In genomic region chr5:140876541-140877261, GRCh38 we compare ENCODE assay signal across 11 cellular contexts. TPM values are rescaled to one million over a fixed set of nuclear protein-coding genes. Genes with fewer than 3 reads are reported as not detected.
DNase-seq lines count a peak whose midpoint lies in the region; ATAC-seq, FAIRE-seq and TF ChIP-seq lines count a peak whose summit lies in the region.
"Not testable (repeated sequence)": the region's sequence is repeated elsewhere in the genome, so short reads cannot be mapped to it uniquely, and the experiment has no call there.
"Had no signal": no experiment of that assay in that cellular context is flagged by ENCODE, and none has a peak within 500 bp of the region (broad histone marks: within the 10 kb centered on the region; RNA-seq: fewer than 3 reads in every experiment).

No MANE protein-coding gene starts in this region.

- H3K27ac ChIP-seq in GM23338 (ENCODE audit: low read depth); PC-3 (ENCODE audit: low read length); astrocyte (ENCODE audit: low read depth, low read length); coronary artery; HepG2 (ENCODE audit: extremely low read length, insufficient read depth, low read length): not testable (repeated sequence)

- H2AFZ ChIP-seq in GM23338; PC-3 (ENCODE audit: low read length); astrocyte (ENCODE audit: low read depth, low read length); HepG2 (ENCODE audit: low read length): not testable (repeated sequence)

- H3K4me1 ChIP-seq in GM23338 (ENCODE audit: insufficient read depth), result peaks cover 15% of the 10 kb centered on the region; the same call in 1 of the 2 replicates
- H3K4me1 ChIP-seq in PC-3 (ENCODE audit: insufficient read depth, low read length), result peaks cover 22% of the 10 kb centered on the region
- H3K4me1 ChIP-seq in astrocyte (ENCODE audit: insufficient read depth, low read length); HepG2 (ENCODE audit: insufficient read depth, low read length): not testable (repeated sequence)

- not testable (repeated sequence) for H3K9me2 ChIP-seq in GM23338 (ENCODE audit: insufficient read depth); PC-3 (replicated peaks; ENCODE audit: low read length)

- CTCF ChIA-PET in PC-3 (lab: Charles Lee); HepG2 (lab: Yijun Ruan, JAX; ENCODE audit: low intra/inter-chr PET ratio, low total read pairs): not testable (repeated sequence)

- H3K36me3 ChIP-seq in GM23338 (ENCODE audit: insufficient read depth); PC-3 (ENCODE audit: low read depth, low read length); astrocyte (ENCODE audit: insufficient read depth, low read length); HepG2 (replicated peaks in 1 of 2; ENCODE audit: control insufficient read depth in 1 of 2, insufficient read depth in 2 of 2, low read length in 2 of 2): not testable (repeated sequence)

- POLR2A ChIA-PET in PC-3 (lab: Charles Lee; ENCODE audit: unreplicated experiment); HepG2 (lab: Yijun Ruan, JAX): not testable (repeated sequence)

- peaks cover 17% of the 10 kb centered on the region; the same call in 2 of the 3 replicates for H3K4me1 Mint-ChIP-seq in GM23338
- not testable (repeated sequence) for H3K4me1 Mint-ChIP-seq in astrocyte (ENCODE audit: low read depth, unreplicated experiment); glutamatergic neuron (ENCODE audit: low read depth, unreplicated experiment); progenitor cell of endocrine pancreas (ENCODE audit: low read depth)
- H3K4me1 Mint-ChIP-seq in nephron progenitor cell, result peaks cover 11% of the 10 kb centered on the region

- TF ChIP-seq POLR2A in HepG2 (IDR thresholded peaks at IDR 0.05; ENCODE audit: insufficient read depth in 1 of 2, low read depth in 2 of 2, low read length in 2 of 2), result not testable (repeated sequence)

- 0 out of 2 replicates have a peak overlapping the region, but pooled peaks have one; percentile 66 for H3K4me3 ChIP-seq in GM23338
- not testable (repeated sequence) for H3K4me3 ChIP-seq in PC-3 (ENCODE audit: low read length); astrocyte (ENCODE audit: insufficient read depth, low read depth, low read length); HepG2 (replicated peaks in 1 of 3; ENCODE audit: insufficient read depth in 1 of 3, low read depth in 2 of 3, low read length in 3 of 3)
- H3K4me3 ChIP-seq in coronary artery, result peak overlapping the region; percentile 7

- H3K9me3 ChIP-seq in PC-3 (ENCODE audit: low read length); HepG2 (ENCODE audit: low read length): not testable (repeated sequence)
- H3K9me3 ChIP-seq in astrocyte (ENCODE audit: insufficient read depth, low read depth, low read length), result peaks cover 15% of the 10 kb centered on the region

- intact Hi-C loops in PC-3 (cut with micrococcal nuclease); HepG2 (cut with micrococcal nuclease; ENCODE audit: unreplicated experiment): not testable (repeated sequence)

- H3K9me3 Mint-ChIP-seq in GM23338; astrocyte (ENCODE audit: unreplicated experiment); glutamatergic neuron (ENCODE audit: unreplicated experiment): not testable (repeated sequence)
- H3K9me3 Mint-ChIP-seq in nephron progenitor cell (peaks cover 92% of the 10 kb centered on the region), progenitor cell of endocrine pancreas (ENCODE audit: low read depth) (peaks cover 47% of the 10 kb centered on the region)

- not testable (repeated sequence) for TF ChIP-seq CTCF in GM23338 (conservative IDR thresholded peaks at IDR 0.05; ENCODE audit: low read depth in 2 of 2); PC-3 (conservative IDR thresholded peaks at IDR 0.05; ENCODE audit: low read depth, low read length); astrocyte (IDR thresholded peaks at IDR 0.05; ENCODE audit: insufficient read depth, low read depth, low read length); coronary artery (IDR thresholded peaks at IDR 0.05); glutamatergic neuron (IDR thresholded peaks at IDR 0.05; ENCODE audit: partially characterized antibody, unreplicated experiment); HepG2 (CRISPR knock-in tag; IDR thresholded peaks at IDR 0.05); nephron progenitor cell (IDR thresholded peaks at IDR 0.05); progenitor cell of endocrine pancreas (IDR thresholded peaks at IDR 0.05; ENCODE audit: unreplicated experiment)

- BruUV-seq in PC-3 (replicated peaks; lab: Mats Ljungman, UMichigan); HepG2 (replicated peaks; lab: Mats Ljungman, UMichigan): not testable (repeated sequence)

- not testable (repeated sequence) for H4K20me1 ChIP-seq in GM23338 (replicated peaks; ENCODE audit: insufficient read depth); PC-3 (ENCODE audit: low read length); astrocyte (ENCODE audit: insufficient read depth, low read length); HepG2 (ENCODE audit: insufficient read depth, low read length)

- H3K27me3 Mint-ChIP-seq in GM23338 (ENCODE audit: insufficient read depth, low read depth, poor library complexity); astrocyte (ENCODE audit: low read depth, unreplicated experiment); glutamatergic neuron (ENCODE audit: unreplicated experiment); nephron progenitor cell (ENCODE audit: low read depth, poor library complexity); progenitor cell of endocrine pancreas: not testable (repeated sequence)

- 90% methylated on average over 80 of the region's 80 CpGs for WGBS in HepG2 (ENCODE audit: low lambda C conversion rate)

- H3K4me2 ChIP-seq in GM23338; astrocyte (ENCODE audit: low read length); HepG2 (ENCODE audit: low read depth, low read length): not testable (repeated sequence)
- H3K4me2 ChIP-seq in PC-3 (ENCODE audit: low read length), result 0 out of 2 replicates have a peak overlapping the region, but pooled peaks have one; percentile 89

- FAIRE-seq in astrocyte (lab: Jason Lieb, UNC); HepG2 (lab: Jason Lieb, UNC): not testable (repeated sequence)

- peak overlapping the region; percentile 97; the same call in 2 of the 3 replicates for H3K4me3 Mint-ChIP-seq in GM23338
- peak overlapping the region; percentile 97 for H3K4me3 Mint-ChIP-seq in astrocyte (ENCODE audit: unreplicated experiment)
- peak overlapping the region; percentile 94 for H3K4me3 Mint-ChIP-seq in glutamatergic neuron (ENCODE audit: unreplicated experiment)
- peak overlapping the region; percentile 87 for H3K4me3 Mint-ChIP-seq in nephron progenitor cell
- not testable (repeated sequence) for H3K4me3 Mint-ChIP-seq in progenitor cell of endocrine pancreas (ENCODE audit: low read depth)

- H3K27ac Mint-ChIP-seq in GM23338; astrocyte (ENCODE audit: unreplicated experiment); glutamatergic neuron (ENCODE audit: unreplicated experiment); nephron progenitor cell: not testable (repeated sequence)
- H3K27ac Mint-ChIP-seq in progenitor cell of endocrine pancreas, result peak overlapping the region; percentile 33

- H3F3A ChIP-seq in GM23338 (replicated peaks; ENCODE audit: low read depth); PC-3 (ENCODE audit: low read length, unreplicated experiment): not testable (repeated sequence)

- not testable (repeated sequence) for TF ChIP-seq EP300 in HepG2 (IDR thresholded peaks at IDR 0.05; ENCODE audit: low read depth in 2 of 2, low read length in 2 of 2); HepG2 (CRISPR knock-in tag; IDR thresholded peaks at IDR 0.05; ENCODE audit: borderline replicate concordance)

- H3K27me3 ChIP-seq in GM23338 (ENCODE audit: insufficient read depth); PC-3 (ENCODE audit: low read length); astrocyte (ENCODE audit: insufficient read depth, low read length); HepG2 (ENCODE audit: control insufficient read depth in 1 of 2, insufficient read depth in 2 of 2, low read length in 2 of 2): not testable (repeated sequence)

- in situ Hi-C loops in HepG2 (cut with HindIII; ENCODE audit: extremely low pct_ligation_motif_present, low pct_unique_long_range_greater_than_20kb), result not testable (repeated sequence)

- H3K9ac ChIP-seq in PC-3 (ENCODE audit: low read length); astrocyte (ENCODE audit: low read length); HepG2 (ENCODE audit: insufficient read depth, low read depth, low read length): not testable (repeated sequence)

- H3K36me3 Mint-ChIP-seq in GM23338 (ENCODE audit: low read depth) (peaks cover 18% of the 10 kb centered on the region), astrocyte (ENCODE audit: low read depth, unreplicated experiment) (peaks cover 14% of the 10 kb centered on the region), glutamatergic neuron (ENCODE audit: unreplicated experiment) (peaks cover 27% of the 10 kb centered on the region), nephron progenitor cell (ENCODE audit: low read depth) (peaks cover 96% of the 10 kb centered on the region), progenitor cell of endocrine pancreas (ENCODE audit: insufficient read depth) (peaks cover 73% of the 10 kb centered on the region)

- ATAC-seq in GM23338, PC-3, HepG2: not testable (repeated sequence)

- peaks cover 43% of the 10 kb centered on the region for H3K79me2 ChIP-seq in GM23338 (replicated peaks; ENCODE audit: insufficient read depth)
- not testable (repeated sequence) for H3K79me2 ChIP-seq in PC-3 (ENCODE audit: low read length); astrocyte (ENCODE audit: insufficient read depth, low read length); HepG2 (ENCODE audit: insufficient read depth, low read length)

- DNase-seq in GM23338 (ENCODE audit: low spot score); PC-3; astrocyte (ENCODE audit: low read depth); coronary artery (ENCODE audit: low spot score); glutamatergic neuron; HepG2 (ENCODE audit: low spot score); nephron progenitor cell; progenitor cell of endocrine pancreas (ENCODE audit: low spot score, unreplicated experiment): not testable (repeated sequence)

- TF ChIP-seq RAD21 in HepG2 (CRISPR knock-in tag; IDR thresholded peaks at IDR 0.05), result not testable (repeated sequence)

RNA-seq across cellular contexts. Expression of gene PCDHA12, which starts 1.6 kb away (rescaled TPM):
- total RNA-seq in GM23338 (2014; rRNA removed; shearing (Covaris generic)), result 12.7 and 17.7 TPM in 2 replicates
- polyA plus RNA-seq in GM23338 (2016; fragmentation: Nextera tagmentation; extraction: Ambion mirVana) (5.1 and 5.6 TPM in 2 replicates), HepG2 (2011; rRNA removed) (0.03 TPM in 1 of 2 replicates, not detected in the other)
- total RNA-seq in PC-3 (2014; rRNA removed) (7.0 and 8.2 TPM in 2 replicates), astrocyte (13.8 and 16.0 TPM in 2 replicates), glutamatergic neuron (ENCODE audit: unreplicated experiment) (32.4 TPM), HepG2 (2016; rRNA removed; fragmentation: Illumina TruSeq; extraction: Trizol) (not detected in 2 replicates), progenitor cell of endocrine pancreas (12.9 and 13.7 TPM in 2 replicates)
- not detected in 2 replicates for total RNA-seq in HepG2 (2016; cell fraction: cytosol; rRNA removed; fragmentation: Illumina TruSeq; extraction: Trizol; ENCODE audit: low read depth)
- 0.03 and 0.06 TPM in 2 replicates for total RNA-seq in HepG2 (2016; cell fraction: insoluble cytoplasmic fraction; rRNA removed; fragmentation: Illumina TruSeq; extraction: Trizol)
- not detected in 2 replicates for total RNA-seq in HepG2 (2016; cell fraction: membrane; rRNA removed; fragmentation: Illumina TruSeq; extraction: Trizol)
- 0.19 and 0.40 TPM in 2 replicates for total RNA-seq in HepG2 (2016; cell fraction: nucleus; rRNA removed; fragmentation: Illumina TruSeq; extraction: Trizol)
- not detected in 2 replicates for polyA plus RNA-seq in HepG2 (2011; cell fraction: cytosol; rRNA removed)
- polyA plus RNA-seq in HepG2 (2011; cell fraction: nucleus; rRNA removed), result 0.05 TPM in 2 replicates
- not detected in 2 replicates for polyA plus RNA-seq in HepG2 (2012)
- polyA plus RNA-seq in HepG2 (2016; cell fraction: cytosol; fragmentation: Illumina TruSeq; extraction: Trizol; ENCODE audit: low read depth), result not detected in 2 replicates
- polyA plus RNA-seq in HepG2 (2016; cell fraction: insoluble cytoplasmic fraction; fragmentation: Illumina TruSeq; extraction: Trizol; ENCODE audit: low read depth), result not detected in 2 replicates
- not detected in 2 replicates for polyA plus RNA-seq in HepG2 (2016; cell fraction: membrane; fragmentation: Illumina TruSeq; extraction: Trizol; ENCODE audit: low read depth)
- polyA plus RNA-seq in HepG2 (2016; cell fraction: nucleus; fragmentation: Illumina TruSeq; extraction: Trizol; ENCODE audit: insufficient read depth, low read depth), result not detected in 2 replicates
- polyA minus RNA-seq in HepG2 (2011; rRNA and poly(A)+ RNA removed; ENCODE audit: low replicate concordance), result 0.08 and 0.14 TPM in 2 replicates
- polyA minus RNA-seq in HepG2 (2011; cell fraction: cytosol; rRNA and poly(A)+ RNA removed), result not detected in 2 replicates
- 0.25 and 0.39 TPM in 2 replicates for polyA minus RNA-seq in HepG2 (2011; cell fraction: nucleus; rRNA and poly(A)+ RNA removed)
- total RNA-seq: Caco-2; CD4-positive, alpha-beta T cell had no signal
- polyA plus RNA-seq: BJ had no signal

RNA-seq across cellular contexts. Expression of gene PCDHA13, which starts 5.2 kb away (rescaled TPM):
- 4.3 and 9.8 TPM in 2 replicates for total RNA-seq in GM23338 (2014; rRNA removed; shearing (Covaris generic))
- polyA plus RNA-seq in GM23338 (2016; fragmentation: Nextera tagmentation; extraction: Ambion mirVana) (0.59 and 1.2 TPM in 2 replicates), HepG2 (2011; rRNA removed) (0.03 TPM in 1 of 2 replicates, not detected in the other)
- total RNA-seq in PC-3 (2014; rRNA removed) (3.2 and 6.2 TPM in 2 replicates), astrocyte (1.2 and 1.7 TPM in 2 replicates), glutamatergic neuron (ENCODE audit: unreplicated experiment) (10.2 TPM), HepG2 (2016; rRNA removed; fragmentation: Illumina TruSeq; extraction: Trizol) (0.04 TPM in 1 of 2 replicates, not detected in the other), progenitor cell of endocrine pancreas (3.5 and 3.9 TPM in 2 replicates)
- not detected in 2 replicates for total RNA-seq in HepG2 (2016; cell fraction: cytosol; rRNA removed; fragmentation: Illumina TruSeq; extraction: Trizol; ENCODE audit: low read depth)
- not detected in 2 replicates for total RNA-seq in HepG2 (2016; cell fraction: insoluble cytoplasmic fraction; rRNA removed; fragmentation: Illumina TruSeq; extraction: Trizol)
- not detected in 2 replicates for total RNA-seq in HepG2 (2016; cell fraction: membrane; rRNA removed; fragmentation: Illumina TruSeq; extraction: Trizol)
- 0.16 and 0.44 TPM in 2 replicates for total RNA-seq in HepG2 (2016; cell fraction: nucleus; rRNA removed; fragmentation: Illumina TruSeq; extraction: Trizol)
- not detected in 2 replicates for polyA plus RNA-seq in HepG2 (2011; cell fraction: cytosol; rRNA removed)
- 0.05 TPM in 1 of 2 replicates, not detected in the other for polyA plus RNA-seq in HepG2 (2011; cell fraction: nucleus; rRNA removed)
- not detected in 2 replicates for polyA plus RNA-seq in HepG2 (2012)
- polyA plus RNA-seq in HepG2 (2016; cell fraction: cytosol; fragmentation: Illumina TruSeq; extraction: Trizol; ENCODE audit: low read depth), result not detected in 2 replicates
- polyA plus RNA-seq in HepG2 (2016; cell fraction: insoluble cytoplasmic fraction; fragmentation: Illumina TruSeq; extraction: Trizol; ENCODE audit: low read depth), result not detected in 2 replicates
- 0.03 TPM in 1 of 2 replicates, not detected in the other for polyA plus RNA-seq in HepG2 (2016; cell fraction: membrane; fragmentation: Illumina TruSeq; extraction: Trizol; ENCODE audit: low read depth)
- not detected in 2 replicates for polyA plus RNA-seq in HepG2 (2016; cell fraction: nucleus; fragmentation: Illumina TruSeq; extraction: Trizol; ENCODE audit: insufficient read depth, low read depth)
- polyA minus RNA-seq in HepG2 (2011; rRNA and poly(A)+ RNA removed; ENCODE audit: low replicate concordance), result 0.05 and 0.06 TPM in 2 replicates
- not detected in 2 replicates for polyA minus RNA-seq in HepG2 (2011; cell fraction: cytosol; rRNA and poly(A)+ RNA removed)
- 0.26 TPM in 1 of 2 replicates, not detected in the other for polyA minus RNA-seq in HepG2 (2011; cell fraction: nucleus; rRNA and poly(A)+ RNA removed)
- total RNA-seq: Caco-2; CD4-positive, alpha-beta T cell had no signal
- polyA plus RNA-seq: BJ had no signal

RNA-seq across cellular contexts. Expression of gene PCDHA11, which starts 7.9 kb away (rescaled TPM):
- 22.9 and 26.5 TPM in 2 replicates for total RNA-seq in GM23338 (2014; rRNA removed; shearing (Covaris generic))
- polyA plus RNA-seq in GM23338 (2016; fragmentation: Nextera tagmentation; extraction: Ambion mirVana) (8.5 and 11.6 TPM in 2 replicates), HepG2 (2011; rRNA removed) (0.05 TPM in 1 of 2 replicates, not detected in the other)
- total RNA-seq in PC-3 (2014; rRNA removed) (0.33 TPM in 1 of 2 replicates, not detected in the other), astrocyte (4.9 and 5.8 TPM in 2 replicates), glutamatergic neuron (ENCODE audit: unreplicated experiment) (23.2 TPM), HepG2 (2016; rRNA removed; fragmentation: Illumina TruSeq; extraction: Trizol) (0.07 and 0.29 TPM in 2 replicates), progenitor cell of endocrine pancreas (10.0 and 10.5 TPM in 2 replicates)
- total RNA-seq in HepG2 (2016; cell fraction: cytosol; rRNA removed; fragmentation: Illumina TruSeq; extraction: Trizol; ENCODE audit: low read depth), result not detected in 2 replicates
- total RNA-seq in HepG2 (2016; cell fraction: insoluble cytoplasmic fraction; rRNA removed; fragmentation: Illumina TruSeq; extraction: Trizol), result 0.11 TPM in 1 of 2 replicates, not detected in the other
- total RNA-seq in HepG2 (2016; cell fraction: membrane; rRNA removed; fragmentation: Illumina TruSeq; extraction: Trizol), result not detected in 2 replicates
- total RNA-seq in HepG2 (2016; cell fraction: nucleus; rRNA removed; fragmentation: Illumina TruSeq; extraction: Trizol), result 0.13 and 0.43 TPM in 2 replicates
- polyA plus RNA-seq in HepG2 (2011; cell fraction: cytosol; rRNA removed), result 0.01 and 0.08 TPM in 2 replicates
- 0.05 and 0.07 TPM in 2 replicates for polyA plus RNA-seq in HepG2 (2011; cell fraction: nucleus; rRNA removed)
- not detected in 2 replicates for polyA plus RNA-seq in HepG2 (2012)
- polyA plus RNA-seq in HepG2 (2016; cell fraction: cytosol; fragmentation: Illumina TruSeq; extraction: Trizol; ENCODE audit: low read depth), result not detected in 2 replicates
- polyA plus RNA-seq in HepG2 (2016; cell fraction: insoluble cytoplasmic fraction; fragmentation: Illumina TruSeq; extraction: Trizol; ENCODE audit: low read depth), result not detected in 2 replicates
- not detected in 2 replicates for polyA plus RNA-seq in HepG2 (2016; cell fraction: membrane; fragmentation: Illumina TruSeq; extraction: Trizol; ENCODE audit: low read depth)
- polyA plus RNA-seq in HepG2 (2016; cell fraction: nucleus; fragmentation: Illumina TruSeq; extraction: Trizol; ENCODE audit: insufficient read depth, low read depth), result 0.18 TPM in 1 of 2 replicates, not detected in the other
- polyA minus RNA-seq in HepG2 (2011; rRNA and poly(A)+ RNA removed; ENCODE audit: low replicate concordance), result 0.07 and 0.40 TPM in 2 replicates
- not detected in 2 replicates for polyA minus RNA-seq in HepG2 (2011; cell fraction: cytosol; rRNA and poly(A)+ RNA removed)
- polyA minus RNA-seq in HepG2 (2011; cell fraction: nucleus; rRNA and poly(A)+ RNA removed), result 0.64 and 1.2 TPM in 2 replicates
- total RNA-seq: Caco-2; CD4-positive, alpha-beta T cell had no signal
- polyA plus RNA-seq: BJ had no signal

RNA-seq across cellular contexts. Expression of gene PCDHA10, which starts 21.0 kb away (rescaled TPM):
- total RNA-seq in GM23338 (2014; rRNA removed; shearing (Covaris generic)), result 11.6 and 12.2 TPM in 2 replicates
- polyA plus RNA-seq in GM23338 (2016; fragmentation: Nextera tagmentation; extraction: Ambion mirVana) (3.9 and 4.1 TPM in 2 replicates), HepG2 (2011; rRNA removed) (0.01 and 0.03 TPM in 2 replicates)
- total RNA-seq in PC-3 (2014; rRNA removed) (0.04 and 0.23 TPM in 2 replicates), astrocyte (15.5 and 16.0 TPM in 2 replicates), glutamatergic neuron (ENCODE audit: unreplicated experiment) (47.7 TPM), HepG2 (2016; rRNA removed; fragmentation: Illumina TruSeq; extraction: Trizol) (0.02 TPM in 1 of 2 replicates, not detected in the other), progenitor cell of endocrine pancreas (18.3 and 19.2 TPM in 2 replicates)
- not detected in 2 replicates for total RNA-seq in HepG2 (2016; cell fraction: cytosol; rRNA removed; fragmentation: Illumina TruSeq; extraction: Trizol; ENCODE audit: low read depth)
- total RNA-seq in HepG2 (2016; cell fraction: insoluble cytoplasmic fraction; rRNA removed; fragmentation: Illumina TruSeq; extraction: Trizol), result 0.02 and 0.06 TPM in 2 replicates
- total RNA-seq in HepG2 (2016; cell fraction: membrane; rRNA removed; fragmentation: Illumina TruSeq; extraction: Trizol), result not detected in 2 replicates
- 0.09 and 0.22 TPM in 2 replicates for total RNA-seq in HepG2 (2016; cell fraction: nucleus; rRNA removed; fragmentation: Illumina TruSeq; extraction: Trizol)
- polyA plus RNA-seq in HepG2 (2011; cell fraction: cytosol; rRNA removed), result under 0.01 TPM in 1 of 2 replicates, not detected in the other
- polyA plus RNA-seq in HepG2 (2011; cell fraction: nucleus; rRNA removed), result 0.03 and 0.07 TPM in 2 replicates
- 0.01 TPM in 1 of 2 replicates, not detected in the other for polyA plus RNA-seq in HepG2 (2012)
- polyA plus RNA-seq in HepG2 (2016; cell fraction: cytosol; fragmentation: Illumina TruSeq; extraction: Trizol; ENCODE audit: low read depth), result not detected in 2 replicates
- not detected in 2 replicates for polyA plus RNA-seq in HepG2 (2016; cell fraction: insoluble cytoplasmic fraction; fragmentation: Illumina TruSeq; extraction: Trizol; ENCODE audit: low read depth)
- polyA plus RNA-seq in HepG2 (2016; cell fraction: membrane; fragmentation: Illumina TruSeq; extraction: Trizol; ENCODE audit: low read depth), result not detected in 2 replicates
- polyA plus RNA-seq in HepG2 (2016; cell fraction: nucleus; fragmentation: Illumina TruSeq; extraction: Trizol; ENCODE audit: insufficient read depth, low read depth), result 0.19 and 0.25 TPM in 2 replicates
- 0.08 TPM in 1 of 2 replicates, not detected in the other for polyA minus RNA-seq in HepG2 (2011; rRNA and poly(A)+ RNA removed; ENCODE audit: low replicate concordance)
- polyA minus RNA-seq in HepG2 (2011; cell fraction: cytosol; rRNA and poly(A)+ RNA removed), result not detected in 2 replicates
- polyA minus RNA-seq in HepG2 (2011; cell fraction: nucleus; rRNA and poly(A)+ RNA removed), result 0.25 and 0.26 TPM in 2 replicates
- total RNA-seq: CD4-positive, alpha-beta T cell had no signal

RNA-seq across cellular contexts. Expression of gene PCDHA9, which starts 28.5 kb away (rescaled TPM):
- 3.2 and 3.3 TPM in 2 replicates for total RNA-seq in GM23338 (2014; rRNA removed; shearing (Covaris generic))
- polyA plus RNA-seq in GM23338 (2016; fragmentation: Nextera tagmentation; extraction: Ambion mirVana), result 1.1 and 1.6 TPM in 2 replicates
- 0.22 and 0.35 TPM in 2 replicates for total RNA-seq in PC-3 (2014; rRNA removed)
- total RNA-seq in astrocyte, result 0.95 and 1.1 TPM in 2 replicates
- 18.9 TPM for total RNA-seq in glutamatergic neuron (ENCODE audit: unreplicated experiment)
- total RNA-seq in HepG2 (2016; rRNA removed; fragmentation: Illumina TruSeq; extraction: Trizol), result 0.03 TPM in 1 of 2 replicates, not detected in the other
- total RNA-seq in HepG2 (2016; cell fraction: cytosol; rRNA removed; fragmentation: Illumina TruSeq; extraction: Trizol; ENCODE audit: low read depth), result under 0.01 TPM in 1 of 2 replicates, not detected in the other
- total RNA-seq in HepG2 (2016; cell fraction: insoluble cytoplasmic fraction; rRNA removed; fragmentation: Illumina TruSeq; extraction: Trizol), result 0.04 TPM in 1 of 2 replicates, not detected in the other
- total RNA-seq in HepG2 (2016; cell fraction: membrane; rRNA removed; fragmentation: Illumina TruSeq; extraction: Trizol), result not detected in 2 replicates
- total RNA-seq in HepG2 (2016; cell fraction: nucleus; rRNA removed; fragmentation: Illumina TruSeq; extraction: Trizol), result 0.09 and 0.28 TPM in 2 replicates
- 0.03 and 0.04 TPM in 2 replicates for polyA plus RNA-seq in HepG2 (2011; rRNA removed)
- 0.01 TPM in 1 of 2 replicates, not detected in the other for polyA plus RNA-seq in HepG2 (2011; cell fraction: cytosol; rRNA removed)
- 0.03 and 0.05 TPM in 2 replicates for polyA plus RNA-seq in HepG2 (2011; cell fraction: nucleus; rRNA removed)
- not detected in 2 replicates for polyA plus RNA-seq in HepG2 (2012)
- polyA plus RNA-seq in HepG2 (2016; cell fraction: cytosol; fragmentation: Illumina TruSeq; extraction: Trizol; ENCODE audit: low read depth), result not detected in 2 replicates
- not detected in 2 replicates for polyA plus RNA-seq in HepG2 (2016; cell fraction: insoluble cytoplasmic fraction; fragmentation: Illumina TruSeq; extraction: Trizol; ENCODE audit: low read depth)
- polyA plus RNA-seq in HepG2 (2016; cell fraction: membrane; fragmentation: Illumina TruSeq; extraction: Trizol; ENCODE audit: low read depth), result not detected in 2 replicates
- 0.16 TPM in 1 of 2 replicates, not detected in the other for polyA plus RNA-seq in HepG2 (2016; cell fraction: nucleus; fragmentation: Illumina TruSeq; extraction: Trizol; ENCODE audit: insufficient read depth, low read depth)
- 0.02 and 0.16 TPM in 2 replicates for polyA minus RNA-seq in HepG2 (2011; rRNA and poly(A)+ RNA removed; ENCODE audit: low replicate concordance)
- polyA minus RNA-seq in HepG2 (2011; cell fraction: cytosol; rRNA and poly(A)+ RNA removed), result 0.09 TPM in 1 of 2 replicates, not detected in the other
- 0.52 and 0.62 TPM in 2 replicates for polyA minus RNA-seq in HepG2 (2011; cell fraction: nucleus; rRNA and poly(A)+ RNA removed)
- 3.4 and 3.8 TPM in 2 replicates for total RNA-seq in progenitor cell of endocrine pancreas
- total RNA-seq: Caco-2; CD4-positive, alpha-beta T cell had no signal
